In genomic region chr4:24795666-24796381, GRCh38 we compare ENCODE assay signal across 13 cellular contexts. TPM values are rescaled to one million over a fixed set of nuclear protein-coding genes. Genes with fewer than 3 reads are reported as not detected.
DNase-seq lines count a peak whose midpoint lies in the region; ATAC-seq, FAIRE-seq and TF ChIP-seq lines count a peak whose summit lies in the region.
"Had no signal": no experiment of that assay in that cellular context is flagged by ENCODE, and none has a peak within 500 bp of the region (broad histone marks: within the 10 kb centered on the region; RNA-seq: fewer than 3 reads in every experiment).

No MANE protein-coding gene starts in this region.

- no peak overlapping the region for H3K23ac ChIP-seq in H1 (ENCODE audit: insufficient read length)

- no peak for TF ChIP-seq POLR2A in H1 (IDR thresholded peaks at IDR 0.05; ENCODE audit: control extremely low read depth in 1 of 2, low read depth in 2 of 2, low read length in 2 of 2)
- TF ChIP-seq POLR2A in spleen (IDR thresholded peaks at IDR 0.05) = no peak

- no peak overlapping the region for H2AK5ac ChIP-seq in H1 (ENCODE audit: low read depth, low read length)

- no peak overlapping the region for H3K14ac ChIP-seq in H1 (ENCODE audit: insufficient read length)

- H3K36me3 ChIP-seq in HUES64 (ENCODE audit: insufficient read depth, low read length) = no peaks in the 10 kb centered on the region
- peaks cover 0 to 6% (median 0%) of the 10 kb centered on the region in 4 experiments; a peak in 1 of 8 replicates for H3K36me3 ChIP-seq in H1 (ENCODE audit: control insufficient read depth in 2 of 4, insufficient read depth in 4 of 4, low read length in 3 of 4)
- no peaks in the 10 kb centered on the region for H3K36me3 ChIP-seq in lower lobe of right lung
- no peaks in the 10 kb centered on the region for H3K36me3 ChIP-seq in spleen

- TF ChIP-seq RAD21 in H1 (IDR thresholded peaks at IDR 0.05 in 1 of 2, conservative IDR thresholded peaks at IDR 0.05 in 1 of 2; ENCODE audit: low read depth in 2 of 2, low read length in 2 of 2) = no peak

- no peaks in the 10 kb centered on the region for H3K79me2 ChIP-seq in H1 (ENCODE audit: control insufficient read depth in 1 of 2, insufficient read depth in 2 of 2, low read length in 2 of 2)

- no peak for TF ChIP-seq CTCF in H1 (IDR thresholded peaks at IDR 0.05; ENCODE audit: control extremely low read depth in 1 of 3, insufficient read depth in 1 of 3, low read depth in 1 of 3, low read length in 3 of 3)
- TF ChIP-seq CTCF in lower lobe of right lung (IDR thresholded peaks at IDR 0.05) = no peak
- TF ChIP-seq CTCF in spleen (IDR thresholded peaks at IDR 0.05 in 8 of 11, conservative IDR thresholded peaks at IDR 0.05 in 3 of 11) = no peak

- WGBS in HUES64 = 45% methylated on average over 9 of the region's 9 CpGs
- WGBS in H1 (ENCODE audit: extremely low coverage in 1 of 2, insufficient coverage in 1 of 2, insufficient read length in 1 of 2, insufficient replicate concordance in 2 of 2, low coverage in 1 of 2, low lambda C conversion rate in 2 of 2, missing lambda C conversion rate in 1 of 2), 2 experiments = 55% methylated on average over 9 of the region's 9 CpGs; no CpG with 5 or more reads in 1 of the 2 experiments
- 56 to 73% (median 63%) methylated on average over 9 of the region's 9 CpGs for WGBS in spleen, 5 donors

- no peak overlapping the region for H3K56ac ChIP-seq in H1 (replicated peaks; ENCODE audit: insufficient read length, low read depth, low read length)

- no peak overlapping the region for H4K8ac ChIP-seq in H1 (ENCODE audit: extremely low read depth, insufficient read depth, low read length)

- CTCF ChIA-PET in H1 (lab: Charles Lee; ENCODE audit: partially characterized antibody) = interaction anchor here (0.7 to 4.5 kb wide), 6 partner anchors 13 to 120 kb away, joined by 3 to 29 read pairs (median 3); no protein-coding TSS in a partner anchor

- H2BK12ac ChIP-seq in H1 (ENCODE audit: low read depth, low read length) = peak overlapping the region; percentile 76

- no peak overlapping the region; the same call in 1 of the 2 replicates for H2BK15ac ChIP-seq in H1 (ENCODE audit: low read length)

- H3K9me3 ChIP-seq in HUES64 (ENCODE audit: insufficient read depth, low read depth, low read length) (no peaks in the 10 kb centered on the region), H1 (ENCODE audit: insufficient read depth in 2 of 2, low read depth in 1 of 2, low read length in 1 of 2) (peaks cover 0 to 6% of the 10 kb centered on the region in 2 experiments; a peak in 1 of 4 replicates), lower lobe of right lung (no peaks in the 10 kb centered on the region), spleen (no peaks in the 10 kb centered on the region)

- H2BK20ac ChIP-seq in H1 (ENCODE audit: low read length) = 0 out of 2 replicates have a peak overlapping the region, but pooled peaks have one; percentile 43

- POLR2A ChIA-PET in H1 (lab: Charles Lee; ENCODE audit: partially characterized antibody) = interaction anchor here (1.0 to 1.3 kb wide), 2 partner anchors 114 to 224 kb away, joined by 3 read pairs; no protein-coding TSS in a partner anchor

- no peak overlapping the region for H2BK120ac ChIP-seq in H1 (replicated peaks; ENCODE audit: low read depth, low read length)

- no peak overlapping the region for H4K5ac ChIP-seq in H1 (ENCODE audit: insufficient read length, low read depth, low read length)

- H3K9ac ChIP-seq in HUES64 (ENCODE audit: low read depth, low read length) = no peak overlapping the region
- H3K9ac ChIP-seq in H1 (replicated peaks in 1 of 4; ENCODE audit: extremely low read depth in 1 of 4, low read depth in 3 of 4, low read length in 3 of 4) = no peak overlapping the region

- peaks cover 18% of the 10 kb centered on the region for H3K4me1 ChIP-seq in HUES64 (ENCODE audit: insufficient read depth, low read length)
- H3K4me1 ChIP-seq in H1 (replicated peaks in 1 of 4; ENCODE audit: control insufficient read depth in 3 of 4, insufficient read depth in 4 of 4, low read length in 3 of 4) = peaks cover 1 to 18% (median 12%) of the 10 kb centered on the region in 4 experiments
- H3K4me1 ChIP-seq in lower lobe of right lung = peaks cover 23% of the 10 kb centered on the region
- H3K4me1 ChIP-seq in spleen = peaks cover 0 to 32% (median 4%) of the 10 kb centered on the region in 6 donors

- peak overlapping the region; percentile 79; the same call in 1 of the 2 replicates for H3K18ac ChIP-seq in H1 (ENCODE audit: extremely low read depth, low read length)

- peaks cover 61% of the 10 kb centered on the region for H3K27me3 ChIP-seq in HUES64 (ENCODE audit: insufficient read depth, low read length)
- peaks cover 13 to 37% (median 29%) of the 10 kb centered on the region in 4 experiments for H3K27me3 ChIP-seq in H1 (replicated peaks in 1 of 4; ENCODE audit: control insufficient read depth in 3 of 4, extremely low read depth in 1 of 4, insufficient read depth in 3 of 4, low read length in 3 of 4)
- H3K27me3 ChIP-seq in lower lobe of right lung (ENCODE audit: low read depth) = peaks cover 15% of the 10 kb centered on the region
- H3K27me3 ChIP-seq in spleen (replicated peaks in 1 of 7) = peaks cover 0 to 56% (median 19%) of the 10 kb centered on the region in 7 donors

- H3K4ac ChIP-seq in H1 (replicated peaks; ENCODE audit: insufficient read length, low read depth, low read length) = no peak overlapping the region

- H3K27ac ChIP-seq in HUES64 (ENCODE audit: low read depth, low read length) (no peak overlapping the region), H1 (ENCODE audit: low read depth, low read length) (no peak overlapping the region), lower lobe of right lung (peak overlapping the region; percentile 84), spleen (peak overlapping the region in 6 of 8 donors; percentile 15 to 74 (median 52))

- H3K4me3 ChIP-seq in HUES64 (ENCODE audit: low read length) (peak overlapping the region; percentile 47), H1 (ENCODE audit: extremely low read depth in 1 of 4, insufficient read depth in 2 of 4, low read depth in 3 of 4, low read length in 4 of 4) (peak overlapping the region; percentile 0 to 57 (median 34); a peak in 5 of 8 replicates), lower lobe of right lung (peak overlapping the region; percentile 51), spleen (peak overlapping the region in 4 of 8 donors; percentile 5 to 40 (median 10))

- peak overlapping the region; percentile 56 to 73 for H3K4me2 ChIP-seq in H1 (ENCODE audit: insufficient read depth in 1 of 2, low read depth in 2 of 2, low read length in 2 of 2)

- H2BK5ac ChIP-seq in H1 (ENCODE audit: low read depth, low read length) = peak overlapping the region; percentile 7; the same call in 1 of the 2 replicates

- H3K23me2 ChIP-seq in H1 (ENCODE audit: low read depth, low read length) = peaks cover 14% of the 10 kb centered on the region; the same call in 1 of the 2 replicates

- H3K79me1 ChIP-seq in H1 (ENCODE audit: low read depth, low read length) = no peaks in the 10 kb centered on the region

- peak overlapping the region; percentile 95 for H2AFZ ChIP-seq in H1 (ENCODE audit: low read length)

- TF ChIP-seq EP300 in H1 (IDR thresholded peaks at IDR 0.05; ENCODE audit: borderline replicate concordance in 1 of 2, low read depth in 2 of 2, low read length in 2 of 2) = no peak

- intact Hi-C loops in lower lobe of right lung (cut with DNase I) = no loop called here
- intact Hi-C loops in spleen (cut with DNase I; ENCODE audit: low total_unique reads) = no loop called here

- no peaks in the 10 kb centered on the region for H4K20me1 ChIP-seq in H1 (replicated peaks in 1 of 2; ENCODE audit: control insufficient read depth in 1 of 2, insufficient read depth in 2 of 2, low read length in 2 of 2)

- no peak for DNase-seq in H1 (ENCODE audit: low read depth in 1 of 2, low spot score in 2 of 2)
- no peak for DNase-seq in lower lobe of right lung
- no peak for DNase-seq in spleen
- DNase-seq in DMS 273 treated with DMSO at 0.1 percent for 48 hours (lab: John Stamatoyannopoulos, UW) = no peak
- DNase-seq in NCI-H2029 treated with DMSO at 0.1 percent for 48 hours (lab: John Stamatoyannopoulos, UW) = no peak
- no peak for DNase-seq in urothelium cell line (ENCODE audit: low spot score)
- DNase-seq: activated gamma-delta T cell; NCI-H510A treated with DMSO at 0.1 percent for 48 hours; stimulated activated naive CD8-positive, alpha-beta T cell treated with anti-CD3 and anti-CD28 coated beads, Interleukin-15, Interleukin-2, amounts not matched to agents 100 U/mL and 50 U/mL, for 24 hours had no signal

- FAIRE-seq in H1 (lab: Jason Lieb, UNC) (peak; percentile 7), urothelium cell line (lab: Jason Lieb, UNC) (no peak)
- FAIRE-seq: small intestine had no signal

- ATAC-seq in lower lobe of right lung (peak; percentile 24 to 32), GM21619 (IDR thresholded peaks at IDR 0.05; ENCODE audit: unreplicated experiment) (no peak)
- ATAC-seq: stimulated activated naive CD8-positive, alpha-beta T cell treated with anti-CD3 and anti-CD28 coated beads, Interleukin-15, Interleukin-2, amounts not matched to agents 100 U/mL and 50 U/mL, for 24 hours had no signal

- H4K91ac ChIP-seq in H1 (replicated peaks; ENCODE audit: insufficient read length, low read length) = no peak overlapping the region

TF ChIP-seq in H1, 55 proteins besides CTCF, POLR2A, EP300 and RAD21:
- TF ChIP-seq, protein P1, sequence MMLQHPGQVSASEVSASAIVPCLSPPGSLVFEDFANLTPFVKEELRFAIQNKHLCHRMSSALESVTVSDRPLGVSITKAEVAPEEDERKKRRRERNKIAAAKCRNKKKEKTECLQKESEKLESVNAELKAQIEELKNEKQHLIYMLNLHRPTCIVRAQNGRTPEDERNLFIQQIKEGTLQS (IDR thresholded peaks at IDR 0.05; ENCODE audit: insufficient read depth, low read depth, low read length) = no peak
- TF ChIP-seq ASH2L (IDR thresholded peaks at IDR 0.05; ENCODE audit: low read length) = peak; percentile 17

RNA-seq across cellular contexts. Expression of gene SOD3, which starts 0.5 kb away (rescaled TPM):
- 3.0 TPM for polyA plus RNA-seq in HUES64 (2013, experiment 1 of 2)
- polyA plus RNA-seq in HUES64 (2013, experiment 2 of 2) = 4.2 TPM
- 4.9 and 5.5 TPM in 2 replicates for total RNA-seq in H1 (2021; fragmentation: NEBNext Ultra II Directional; extraction: Animal tissue kit (Norgen Biotek cat#: 25700))
- polyA plus RNA-seq in H1 (2011; rRNA removed) (4.9 and 10.4 TPM in 2 replicates), spleen (10 to 100 TPM in 1 of 3 donors, 1 to 10 TPM in 2; 4.0 to 13.8 (median 9.6) TPM)
- polyA plus RNA-seq in H1 (2011; cell fraction: cytosol; rRNA removed) = 3.9 TPM
- polyA plus RNA-seq in H1 (2011; cell fraction: nucleus; rRNA removed) = 5.6 TPM
- 6.3 to 13.6 TPM (median 10.4 TPM) in 4 replicates for polyA plus RNA-seq in H1 (2012, experiment 1 of 2)
- polyA plus RNA-seq in H1 (2012, experiment 2 of 2) = 6.9 TPM
- polyA plus RNA-seq in H1 (2013, experiment 1 of 2) = 14.2 TPM
- 15.8 TPM for polyA plus RNA-seq in H1 (2013, experiment 2 of 2)
- 0.78 and 1.5 TPM in 2 replicates for polyA minus RNA-seq in H1 (2011; rRNA and poly(A)+ RNA removed)
- 4.7 TPM for polyA minus RNA-seq in H1 (2011; cell fraction: cytosol; rRNA and poly(A)+ RNA removed)
- 3.3 TPM for polyA minus RNA-seq in H1 (2011; cell fraction: nucleus; rRNA and poly(A)+ RNA removed)
- total RNA-seq in lower lobe of right lung (111 TPM), spleen (10 to 100 TPM in 6 of 7 donors, 1 to 10 TPM in 1; 8.6 to 28.8 (median 17.0) TPM)
- polyA plus RNA-seq: IgD-negative memory B cell had no signal

Comparison
In these comparisons a context has a peak if more than half of its experiments do, and no peak if none do; other contexts are left out.
1. H3K27ac ChIP-seq: peak in lower lobe of right lung (single experiment) and spleen (6 of 8); none in HUES64 (single experiment) and H1 (single experiment).